Comparison of ENCODE assay signal across 13 cellular contexts in the genomic region with DNA sequence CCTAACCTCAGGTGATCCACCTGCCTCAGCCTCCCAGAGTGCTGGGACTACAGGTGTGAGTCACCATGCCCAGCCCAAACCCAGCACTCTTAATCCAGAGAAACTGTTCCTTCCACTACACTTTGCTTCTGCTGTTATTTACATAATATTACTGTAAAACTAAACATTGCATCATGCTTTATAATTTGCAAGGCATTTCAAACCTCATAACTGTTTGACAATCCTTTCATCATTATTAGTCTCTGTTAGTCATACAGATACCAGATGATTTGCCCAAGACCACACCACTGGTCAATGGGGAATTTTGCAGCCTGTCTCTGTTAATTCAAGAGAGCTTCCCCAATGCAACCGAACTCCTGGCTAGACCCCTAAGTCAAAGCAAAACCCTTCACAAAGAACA.
DNase-seq lines count a peak whose midpoint lies in the region; ATAC-seq and TF ChIP-seq lines count a peak whose summit lies in the region.
"Had no signal": no experiment of that assay in that cellular context is flagged by ENCODE, and none has a peak within 500 bp of the region (broad histone marks: within the 10 kb centered on the region; RNA-seq: fewer than 3 reads in every experiment).

No MANE protein-coding gene starts in this region.

- no peaks in the 10 kb centered on the region for H3K27me3 Mint-ChIP-seq in endodermal cell (ENCODE audit: insufficient read depth)

- ATAC-seq in GM18861 (IDR thresholded peaks at IDR 0.05; ENCODE audit: unreplicated experiment) (peak; percentile 49), HG02610 (IDR thresholded peaks at IDR 0.05; ENCODE audit: unreplicated experiment) (peak; percentile 92)

- no peaks in the 10 kb centered on the region for H3K9me3 Mint-ChIP-seq in endodermal cell
- H3K9me3 Mint-ChIP-seq: memory B cell; T-helper 1 cell treated with Interleukin-12 subunit alpha and Interleukin-12 subunit beta and Interleukin-4 antibody, amounts not matched to agents 30 μg/mL and 1 μg/mL, for 36 hours had no signal

- no peaks in the 10 kb centered on the region for H3K36me3 Mint-ChIP-seq in endodermal cell (ENCODE audit: low read depth)
- H3K36me3 Mint-ChIP-seq: memory B cell had no signal

- H3K4me3 Mint-ChIP-seq in endodermal cell: no peak overlapping the region
- H3K4me3 Mint-ChIP-seq: memory B cell; T-helper 1 cell treated with Interleukin-12 subunit alpha and Interleukin-12 subunit beta and Interleukin-4 antibody, amounts not matched to agents 30 μg/mL and 1 μg/mL, for 36 hours had no signal

- no peak overlapping the region for H3K27ac Mint-ChIP-seq in endodermal cell
- H3K27ac Mint-ChIP-seq: memory B cell; T-helper 1 cell treated with Interleukin-12 subunit alpha and Interleukin-12 subunit beta and Interleukin-4 antibody, amounts not matched to agents 30 μg/mL and 1 μg/mL, for 36 hours had no signal

- no peak overlapping the region for H3K9ac ChIP-seq in endodermal cell (ENCODE audit: extremely low read depth, low read length, poor library complexity, severe bottlenecking)

- H3K9me3 ChIP-seq in MG63 (no peaks in the 10 kb centered on the region), endodermal cell (ENCODE audit: control insufficient read depth, low read length) (no peaks in the 10 kb centered on the region)
- no peaks in the 10 kb centered on the region for H3K9me3 ChIP-seq in effector memory CD4-positive, alpha-beta T cell (ENCODE audit: control insufficient read depth, low read length)
- H3K9me3 ChIP-seq: thoracic aorta had no signal

- TF ChIP-seq CTCF in endodermal cell (conservative IDR thresholded peaks at IDR 0.05): no peak

- WGBS in endodermal cell (ENCODE audit: insufficient coverage in 1 of 2, insufficient read length in 1 of 2), 2 experiments: 100% methylated on average over 1 of the region's 1 CpG; no CpG with 5 or more reads in 1 of the 2 experiments

- H3K4me3 ChIP-seq in MG63: no peak overlapping the region
- H3K4me3 ChIP-seq in effector memory CD4-positive, alpha-beta T cell (ENCODE audit: insufficient read depth, low read depth, low read length, poor library complexity, severe bottlenecking): no peak overlapping the region
- no peak overlapping the region for H3K4me3 ChIP-seq in endodermal cell (ENCODE audit: low read length)
- H3K4me3 ChIP-seq: thoracic aorta had no signal

- no peaks in the 10 kb centered on the region for H3K27me3 ChIP-seq in MG63
- H3K27me3 ChIP-seq in effector memory CD4-positive, alpha-beta T cell (replicated peaks; ENCODE audit: control insufficient read depth, insufficient read depth, low read length, poor library complexity, severe bottlenecking): no peaks in the 10 kb centered on the region
- H3K27me3 ChIP-seq in endodermal cell (ENCODE audit: control insufficient read depth, insufficient read depth, low read length, poor library complexity, severe bottlenecking): no peaks in the 10 kb centered on the region

- no peaks in the 10 kb centered on the region for H3K36me3 ChIP-seq in MG63
- H3K36me3 ChIP-seq in effector memory CD4-positive, alpha-beta T cell (ENCODE audit: control insufficient read depth, insufficient read depth, low read length): no peaks in the 10 kb centered on the region
- no peaks in the 10 kb centered on the region for H3K36me3 ChIP-seq in endodermal cell (ENCODE audit: control insufficient read depth, insufficient read depth, low read length)
- H3K36me3 ChIP-seq: thoracic aorta had no signal

- no peaks in the 10 kb centered on the region for H3K4me1 ChIP-seq in effector memory CD4-positive, alpha-beta T cell (ENCODE audit: control insufficient read depth, insufficient read depth, low read length, poor library complexity, severe bottlenecking)
- H3K4me1 ChIP-seq in endodermal cell (ENCODE audit: control insufficient read depth, insufficient read depth, low read length): no peaks in the 10 kb centered on the region

- DNase-seq in MG63 (peak; percentile 36), renal cortical epithelial cell (ENCODE audit: low read depth) (peak; percentile 13), GM19238 (ENCODE audit: insufficient read length, low spot score) (no peak), endodermal cell (no peak)
- DNase-seq in effector memory CD4-positive, alpha-beta T cell: no peak
- DNase-seq: NCI-H1417; NCI-H446 treated with DMSO at 0.1 percent for 48 hours; stimulated activated CD4-positive, alpha-beta T cell treated with anti-CD3 and anti-CD28 coated beads, Interleukin-12 subunit alpha, Interleukin-12 subunit beta, amount 100 ng/mL, for 4 hours had no signal

- H3K27ac ChIP-seq in effector memory CD4-positive, alpha-beta T cell (ENCODE audit: insufficient read depth, low read length, poor library complexity, severe bottlenecking): no peak overlapping the region
- H3K27ac ChIP-seq in endodermal cell (ENCODE audit: low read depth, low read length): no peak overlapping the region
- H3K27ac ChIP-seq: thoracic aorta had no signal

- peaks cover 5% of the 10 kb centered on the region for H3K4me1 Mint-ChIP-seq in endodermal cell

Comparison
In these comparisons a context has a peak if more than half of its experiments do, and no peak if none do; other contexts are left out.
1. DNase-seq: peak in MG63 (single experiment) and renal cortical epithelial cell (single experiment); none in GM19238 (single experiment), effector memory CD4-positive, alpha-beta T cell (0 of 3) and endodermal cell (single experiment).